In genomic region chr22:30422481-30423295, GRCh38 we compare ENCODE assay signal across 8 cellular contexts. TPM values are rescaled to one million over a fixed set of nuclear protein-coding genes. Genes with fewer than 3 reads are reported as not detected.
A peak's percentile ranks its signal among the peaks of the same experiment; 100 is the strongest.
DNase-seq lines count a peak whose midpoint lies in the region; ATAC-seq and TF ChIP-seq lines count a peak whose summit lies in the region.

No MANE protein-coding gene starts in this region.

- peak in 1 of 2 donors; percentile 76 for TF ChIP-seq EP300 in tibial nerve (IDR thresholded peaks at IDR 0.05)

- peak overlapping the region; percentile 79 to 100 (median 97) for H3K27ac Mint-ChIP-seq in naive thymus-derived CD4-positive, alpha-beta T cell

- TF ChIP-seq CTCF in Loucy (conservative IDR thresholded peaks at IDR 0.05; ENCODE audit: low read length) (no peak), tibial nerve (IDR thresholded peaks at IDR 0.05) (no peak)

- no peak for ATAC-seq in naive thymus-derived CD4-positive, alpha-beta T cell
- ATAC-seq in GM21619 (IDR thresholded peaks at IDR 0.05; ENCODE audit: unreplicated experiment), result no peak

- H3K9me3 ChIP-seq in Loucy (ENCODE audit: insufficient read depth, low read depth, low read length) (no peaks in the 10 kb centered on the region), tibial nerve (no peaks in the 10 kb centered on the region)
- H3K9me3 ChIP-seq in naive thymus-derived CD4-positive, alpha-beta T cell (ENCODE audit: control insufficient read depth in 2 of 3, low read length in 3 of 3), result no peaks in the 10 kb centered on the region

- 0 out of 2 replicates have a peak, but pooled peaks cover 4% of the 10 kb centered on the region for H3F3A ChIP-seq in Loucy (ENCODE audit: low read depth)

- peaks cover 0 to 4% (median 0%) of the 10 kb centered on the region in 5 donors for H3K27me3 Mint-ChIP-seq in naive thymus-derived CD4-positive, alpha-beta T cell

- peak overlapping the region; percentile 90 for H3K4me3 ChIP-seq in Loucy (ENCODE audit: low read length, poor library complexity, severe bottlenecking)
- peak overlapping the region; percentile 76 for H3K4me3 ChIP-seq in naive thymus-derived CD4-positive, alpha-beta T cell (ENCODE audit: low read length)
- peak overlapping the region; percentile 59 to 89 (median 82) for H3K4me3 ChIP-seq in tibial nerve

- H3K36me3 ChIP-seq in Loucy (ENCODE audit: insufficient read depth, low read length) (peaks cover 19% of the 10 kb centered on the region; the same call in 1 of the 2 replicates), tibial nerve (peaks cover 0 to 31% (median 5%) of the 10 kb centered on the region in 3 donors)
- H3K36me3 ChIP-seq in naive thymus-derived CD4-positive, alpha-beta T cell (ENCODE audit: control insufficient read depth in 2 of 3, insufficient read depth in 3 of 3, low read length in 3 of 3), result peaks cover 6 to 19% (median 7%) of the 10 kb centered on the region in 3 experiments

- WGBS in tibial nerve, 2 donors, result 30 to 31% methylated on average over 18 of the region's 18 CpGs

- H3K36me3 Mint-ChIP-seq in naive thymus-derived CD4-positive, alpha-beta T cell, result peaks cover 4 to 34% (median 10%) of the 10 kb centered on the region in 5 donors

- no peaks in the 10 kb centered on the region for H3K9me3 Mint-ChIP-seq in naive thymus-derived CD4-positive, alpha-beta T cell

- H4K20me1 ChIP-seq in Loucy (ENCODE audit: insufficient read depth, low read length, poor library complexity, severe bottlenecking), result peaks cover 12% of the 10 kb centered on the region

- POLR2A ChIA-PET in naive thymus-derived CD4-positive, alpha-beta T cell (lab: Charles Lee), result interaction anchor here (1.1 to 7.8 kb wide), 12 partner anchors 10 to 924 kb away, joined by 3 to 158 read pairs (median 10); partner anchors contain the start of genes CCDC157, PATZ1, SEC14L2 and SF3A1

- CTCF ChIA-PET in naive thymus-derived CD4-positive, alpha-beta T cell (lab: Charles Lee), result interaction anchor here (2.5 to 7.7 kb wide), 5 partner anchors 9 to 134 kb away, joined by 19 to 78 read pairs (median 38); partner anchors contain the start of genes CASTOR1 and SEC14L2

- intact Hi-C loops in naive thymus-derived CD4-positive, alpha-beta T cell (cut with micrococcal nuclease), result loop anchor here (1.0 to 10.0 kb wide), 9 partner anchors 8 to 1072 kb away; partner anchors contain the start of genes ASCC2 (in 1 of the 2), NF2 (in 1 of the 2), PATZ1 (in 1 of the 2) and PIK3IP1 (in 1 of the 2)

- peaks cover 60% of the 10 kb centered on the region for H3K79me2 ChIP-seq in Loucy (ENCODE audit: insufficient read depth, low read length)

- H3K9me2 ChIP-seq in Loucy (replicated peaks; ENCODE audit: low read depth, low read length), result no peaks in the 10 kb centered on the region

- peak overlapping the region; percentile 91 for H3K9ac ChIP-seq in Loucy (ENCODE audit: low read depth, low read length, poor library complexity, severe bottlenecking)

- H3K27ac ChIP-seq in naive thymus-derived CD4-positive, alpha-beta T cell (ENCODE audit: low read depth, low read length), result peak overlapping the region; percentile 97
- peak overlapping the region; percentile 89 to 99 (median 98) for H3K27ac ChIP-seq in tibial nerve

- H3K4me2 ChIP-seq in Loucy (ENCODE audit: low read depth, low read length, poor library complexity, severe bottlenecking), result peak overlapping the region; percentile 95

- H3K27me3 ChIP-seq in Loucy (ENCODE audit: insufficient read depth, low read length, poor library complexity, severe bottlenecking), result no peaks in the 10 kb centered on the region
- H3K27me3 ChIP-seq in naive thymus-derived CD4-positive, alpha-beta T cell (ENCODE audit: control insufficient read depth in 2 of 2, insufficient read depth in 2 of 2, low read length in 2 of 2), result no peaks in the 10 kb centered on the region
- no peaks in the 10 kb centered on the region for H3K27me3 ChIP-seq in tibial nerve

- no peak overlapping the region for H2AFZ ChIP-seq in Loucy (ENCODE audit: low read length)

- DNase-seq in DMS53 (lab: John Stamatoyannopoulos, UW), result peak; percentile 59
- DNase-seq in activated CD4-positive, alpha-beta T cell treated with anti-CD3 and anti-CD28 coated beads, Interleukin-2, amount 50 U/mL, for 4 hours, result peak; percentile 16 to 31
- DNase-seq in fibroblast of gingiva (ENCODE audit: low read depth), result peak; percentile 90
- peak in 1 of 9 donors; percentile 57 for DNase-seq in naive thymus-derived CD4-positive, alpha-beta T cell
- peak; percentile 60 to 65 for DNase-seq in tibial nerve (ENCODE audit: low spot score in 2 of 2)
- no peak for DNase-seq in NCI-H1930 (lab: John Stamatoyannopoulos, UW)

- peak overlapping the region; percentile 94 to 99 (median 98) for H3K4me3 Mint-ChIP-seq in naive thymus-derived CD4-positive, alpha-beta T cell

- H3K4me1 ChIP-seq in Loucy (ENCODE audit: insufficient read depth, low read length, poor library complexity, severe bottlenecking) (peaks cover 53% of the 10 kb centered on the region), tibial nerve (peaks cover 6 to 57% (median 39%) of the 10 kb centered on the region in 4 donors)
- H3K4me1 ChIP-seq in naive thymus-derived CD4-positive, alpha-beta T cell (ENCODE audit: control insufficient read depth in 2 of 2, insufficient read depth in 2 of 2, low read length in 2 of 2), result peaks cover 28 to 36% of the 10 kb centered on the region in 2 donors

- peaks cover 30 to 68% (median 64%) of the 10 kb centered on the region in 7 donors for H3K4me1 Mint-ChIP-seq in naive thymus-derived CD4-positive, alpha-beta T cell

- TF ChIP-seq POLR2A in tibial nerve (IDR thresholded peaks at IDR 0.05), result peak in 1 of 2 donors; percentile 47

RNA-seq across cellular contexts. Expression of gene MTFP1, which starts 2.9 kb away (rescaled TPM):
- total RNA-seq in naive thymus-derived CD4-positive, alpha-beta T cell, result 10 to 100 TPM; 10.2 to 68.2 (median 23.6) TPM
- 10 to 100 TPM; 26.7 to 30.4 TPM for polyA plus RNA-seq in naive thymus-derived CD4-positive, alpha-beta T cell
- 10 to 100 TPM in 2 of 4 donors, 1 to 10 TPM in 2; 2.2 to 12.7 (median 7.3) TPM for total RNA-seq in tibial nerve

RNA-seq across cellular contexts. Expression of gene SEC14L2, which starts 25.9 kb away (rescaled TPM):
- total RNA-seq in naive thymus-derived CD4-positive, alpha-beta T cell, result 100 to 1,000 TPM in 1 of 5 experiments, 10 to 100 TPM in 4; 10.7 to 147 (median 16.5) TPM
- polyA plus RNA-seq in naive thymus-derived CD4-positive, alpha-beta T cell, result 10 to 100 TPM; 12.7 to 20.7 TPM
- total RNA-seq in tibial nerve, result 10 to 100 TPM; 10.0 to 29.1 (median 12.4) TPM

RNA-seq across cellular contexts. Expression of gene RNF215, which starts 35.5 kb away (rescaled TPM):
- 10 to 100 TPM in 1 of 5 experiments, 1 to 10 TPM in 4; 4.3 to 10.8 (median 5.3) TPM for total RNA-seq in naive thymus-derived CD4-positive, alpha-beta T cell
- 1 to 10 TPM in 1 of 2 donors, under 1 TPM in 1; 0.08 to 1.1 TPM for polyA plus RNA-seq in naive thymus-derived CD4-positive, alpha-beta T cell
- total RNA-seq in tibial nerve, result 10 to 100 TPM; 19.9 to 42.4 (median 25.2) TPM

RNA-seq across cellular contexts. Expression of gene SEC14L3, which starts 49.1 kb away (rescaled TPM):
- total RNA-seq in naive thymus-derived CD4-positive, alpha-beta T cell, result not detected
- not detected for polyA plus RNA-seq in naive thymus-derived CD4-positive, alpha-beta T cell
- not detected for total RNA-seq in tibial nerve

Comparison
In these comparisons a context has a peak if more than half of its experiments do, and no peak if none do; other contexts are left out.
1. DNase-seq: peak in DMS53 (single experiment), activated CD4-positive, alpha-beta T cell treated with anti-CD3 and anti-CD28 coated beads, Interleukin-2, amount 50 U/mL, for 4 hours (2 of 2), fibroblast of gingiva (single experiment) and tibial nerve (2 of 2); none in NCI-H1930 (0 of 2).
2. Peak in every context shown above with its lines, with median percentiles within 50 percentile points of each other: H3K4me3 ChIP-seq.